In the genomic region with DNA sequence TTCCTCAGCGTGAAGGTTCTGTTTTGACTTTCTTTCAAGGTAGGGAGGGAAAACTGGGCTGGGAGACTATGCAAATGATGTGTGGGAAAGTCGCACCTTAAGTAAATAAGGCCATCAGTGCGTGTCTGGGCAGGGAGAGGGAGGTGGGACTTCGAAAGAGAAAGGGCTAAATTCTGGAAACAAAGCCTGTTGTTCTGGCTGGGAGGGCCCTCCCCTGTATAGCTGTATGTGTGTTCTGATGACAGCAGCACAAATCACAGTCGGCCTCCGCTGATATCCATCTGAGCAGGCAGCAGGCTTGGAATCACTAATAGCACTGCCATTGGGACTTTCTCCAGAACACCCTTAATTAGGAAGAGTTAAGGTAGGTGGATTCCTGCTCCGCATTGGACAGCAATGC, we compare ENCODE assay signal across 8 cellular contexts. TPM values are rescaled to one million over a fixed set of nuclear protein-coding genes. Genes with fewer than 3 reads are reported as not detected.
DNase-seq lines count a peak whose midpoint lies in the region; ATAC-seq and TF ChIP-seq lines count a peak whose summit lies in the region.

No MANE protein-coding gene starts in this region.

- POLR2A ChIA-PET in PC-3 (lab: Charles Lee; ENCODE audit: unreplicated experiment): no interaction called here
- POLR2A ChIA-PET in CD8-positive, alpha-beta memory T cell (lab: Charles Lee): no interaction called here

- H3K4me2 ChIP-seq in PC-3 (ENCODE audit: low read length): no peak overlapping the region

- H3K27me3 Mint-ChIP-seq in CD8-positive, alpha-beta memory T cell: peaks cover 10 to 48% of the 10 kb centered on the region in 2 donors

- H3K27me3 ChIP-seq in PC-3 (ENCODE audit: low read length) (no peaks in the 10 kb centered on the region), lower lobe of right lung (ENCODE audit: low read depth) (no peaks in the 10 kb centered on the region)
- H3K27me3 ChIP-seq in CD8-positive, alpha-beta memory T cell (ENCODE audit: insufficient read depth, low read length, poor library complexity, severe bottlenecking): peaks cover 4% of the 10 kb centered on the region

- H2AFZ ChIP-seq in PC-3 (ENCODE audit: low read length): no peak overlapping the region

- H3K27ac ChIP-seq in PC-3 (ENCODE audit: low read length) (peak overlapping the region; percentile 66), lower lobe of right lung (peak overlapping the region; percentile 56)
- H3K27ac ChIP-seq in CD8-positive, alpha-beta memory T cell (ENCODE audit: low read depth, low read length): no peak overlapping the region

- H3K36me3 Mint-ChIP-seq in CD8-positive, alpha-beta memory T cell: no peaks in the 10 kb centered on the region

- in situ Hi-C loops in Caki2 (cut with HindIII; ENCODE audit: low pct_unique_long_range_greater_than_20kb, low sequenced_read_pairs): no loop called here

- intact Hi-C loops in PC-3 (cut with micrococcal nuclease) (loop anchor here (5.0 kb wide), 1 partner anchor 102 kb away; no protein-coding TSS in a partner anchor), lower lobe of right lung (cut with DNase I) (no loop called here)

- DNase-seq in Caki2 (ENCODE audit: low read depth): peak; percentile 78
- DNase-seq in PC-3: no peak
- DNase-seq in lower lobe of right lung: no peak
- no peak for DNase-seq in NOMO-1 treated with dmso at 0.1 percent for 144 hours (lab: John Stamatoyannopoulos, UW; ENCODE audit: unreplicated experiment)
- no peak for DNase-seq in NK-92 treated with Interleukin-12 subunit alpha and Interleukin-12 subunit beta, amount 100 ng/mL, for 24 hours (lab: John Stamatoyannopoulos, UW)
- no peak for DNase-seq in CD8-positive, alpha-beta memory T cell
- DNase-seq in hippocampal formation (lab: John Stamatoyannopoulos, UW): no peak

- BruUV-seq in PC-3 (replicated peaks; lab: Mats Ljungman, UMichigan): no TSS peak

- H3K9me2 ChIP-seq in PC-3 (replicated peaks; ENCODE audit: low read length): no peaks in the 10 kb centered on the region

- CTCF ChIA-PET in PC-3 (lab: Charles Lee): no interaction called here
- CTCF ChIA-PET in CD8-positive, alpha-beta memory T cell (lab: Charles Lee): no interaction called here

- H3K36me3 ChIP-seq in PC-3 (ENCODE audit: low read depth, low read length) (peaks cover 97% of the 10 kb centered on the region), lower lobe of right lung (peaks cover 82% of the 10 kb centered on the region)
- H3K36me3 ChIP-seq in CD8-positive, alpha-beta memory T cell (ENCODE audit: insufficient read depth, low read length): no peaks in the 10 kb centered on the region

- H3K79me2 ChIP-seq in PC-3 (ENCODE audit: low read length): peaks cover 84% of the 10 kb centered on the region

- no peak overlapping the region for H3K4me3 Mint-ChIP-seq in CD8-positive, alpha-beta memory T cell

- no peaks in the 10 kb centered on the region for H3K9me3 Mint-ChIP-seq in CD8-positive, alpha-beta memory T cell

- H3K9me3 ChIP-seq in PC-3 (ENCODE audit: low read length) (no peaks in the 10 kb centered on the region), lower lobe of right lung (no peaks in the 10 kb centered on the region)
- H3K9me3 ChIP-seq in CD8-positive, alpha-beta memory T cell (ENCODE audit: low read length): no peaks in the 10 kb centered on the region

- TF ChIP-seq CTCF in PC-3 (conservative IDR thresholded peaks at IDR 0.05; ENCODE audit: low read depth, low read length) (no peak), lower lobe of right lung (IDR thresholded peaks at IDR 0.05) (no peak)

- peaks cover 80% of the 10 kb centered on the region for H4K20me1 ChIP-seq in PC-3 (ENCODE audit: low read length)

- H3F3A ChIP-seq in PC-3 (ENCODE audit: low read length, unreplicated experiment): peaks cover 5% of the 10 kb centered on the region

- H3K4me1 ChIP-seq in PC-3 (ENCODE audit: insufficient read depth, low read length): peaks cover 17% of the 10 kb centered on the region
- H3K4me1 ChIP-seq in lower lobe of right lung: peaks cover 51% of the 10 kb centered on the region
- no peaks in the 10 kb centered on the region for H3K4me1 ChIP-seq in CD8-positive, alpha-beta memory T cell (ENCODE audit: insufficient read depth, low read length)

- H3K4me1 Mint-ChIP-seq in CD8-positive, alpha-beta memory T cell: no peaks in the 10 kb centered on the region

- H3K4me3 ChIP-seq in PC-3 (ENCODE audit: low read length) (no peak overlapping the region), lower lobe of right lung (no peak overlapping the region)
- no peak overlapping the region for H3K4me3 ChIP-seq in CD8-positive, alpha-beta memory T cell (ENCODE audit: low read length)

- peak; percentile 77 for ATAC-seq in GM21529 (IDR thresholded peaks at IDR 0.05; ENCODE audit: unreplicated experiment)
- peak; percentile 23 for ATAC-seq in PC-3
- peak; percentile 40 to 59 for ATAC-seq in lower lobe of right lung

- H3K9ac ChIP-seq in PC-3 (ENCODE audit: low read length): no peak overlapping the region

- H3K27ac Mint-ChIP-seq in CD8-positive, alpha-beta memory T cell: no peak overlapping the region

RNA-seq across cellular contexts. Expression of a gene that starts 19.2 kb away (rescaled TPM):
- total RNA-seq in Caki2 (2014; rRNA removed; shearing (Covaris generic); ENCODE audit: low replicate concordance): 142 and 148 TPM in 2 replicates
- total RNA-seq in PC-3 (2014; rRNA removed) (176 and 184 TPM in 2 replicates), lower lobe of right lung (60.1 TPM)
- total RNA-seq in CD8-positive, alpha-beta memory T cell: under 1 TPM; 0.11 to 0.24 TPM
- 0.24 TPM for polyA plus RNA-seq in CD8-positive, alpha-beta memory T cell

Comparison
In these comparisons a context has a peak if more than half of its experiments do, and no peak if none do; other contexts are left out.
1. ATAC-seq: peak in every context shown above with its lines; median percentile 77 in GM21529; 50 in lower lobe of right lung; 23 in PC-3.
2. RNA of a gene that starts 19.2 kb away (total RNA-seq): 176 to 184 TPM in PC-3, 142 to 148 TPM in Caki2 and 60.1 TPM in lower lobe of right lung (single experiment); 0.11 to 0.24 TPM in CD8-positive, alpha-beta memory T cell; every median in the first group is over 10 times any median in the second.